9 cellular contexts compared by ENCODE assay signal in genomic region chr2:40240067-40240466, GRCh38.
DNase-seq lines count a peak whose midpoint lies in the region; ATAC-seq and TF ChIP-seq lines count a peak whose summit lies in the region.
"Had no signal": no experiment of that assay in that cellular context is flagged by ENCODE, and none has a peak within 500 bp of the region (broad histone marks: within the 10 kb centered on the region; RNA-seq: fewer than 3 reads in every experiment).

No MANE protein-coding gene starts in this region.

- H2AFZ ChIP-seq in PC-3 (ENCODE audit: low read length) = no peak overlapping the region

- no peak for ATAC-seq in PC-3
- peak; percentile 94 for ATAC-seq in gastroesophageal sphincter
- ATAC-seq in GM21786 (IDR thresholded peaks at IDR 0.05; ENCODE audit: unreplicated experiment) = no peak
- ATAC-seq in HG03025 (IDR thresholded peaks at IDR 0.05; ENCODE audit: low FRiP score, unreplicated experiment) = no peak
- no peak for ATAC-seq in HG03469 (IDR thresholded peaks at IDR 0.05; ENCODE audit: unreplicated experiment)

- no TSS peak for BruUV-seq in PC-3 (replicated peaks; lab: Mats Ljungman, UMichigan)

- H4K20me1 ChIP-seq in PC-3 (ENCODE audit: low read length) = no peaks in the 10 kb centered on the region

- no peaks in the 10 kb centered on the region for H3K79me2 ChIP-seq in PC-3 (ENCODE audit: low read length)

- DNase-seq in ELR (ENCODE audit: low read depth) = peak; percentile 86
- DNase-seq in PC-3 = peak; percentile 9
- DNase-seq in renal cortical epithelial cell (ENCODE audit: low read depth) = peak; percentile 49
- no peak for DNase-seq in NCI-H128 (lab: John Stamatoyannopoulos, UW; ENCODE audit: unreplicated experiment)

- no peaks in the 10 kb centered on the region for H3K27me3 ChIP-seq in PC-3 (ENCODE audit: low read length)
- no peaks in the 10 kb centered on the region for H3K27me3 ChIP-seq in gastroesophageal sphincter

- 0 to 2% methylated on average over 2 to 4 of the region's 5 CpGs for WGBS in gastroesophageal sphincter (ENCODE audit: low coverage in 1 of 2), 2 donors

- no peaks in the 10 kb centered on the region for H3K9me2 ChIP-seq in PC-3 (replicated peaks; ENCODE audit: low read length)

- H3K9me3 ChIP-seq in PC-3 (ENCODE audit: low read length) (no peaks in the 10 kb centered on the region), gastroesophageal sphincter (no peaks in the 10 kb centered on the region)

- POLR2A ChIA-PET in PC-3 (lab: Charles Lee; ENCODE audit: unreplicated experiment) = no interaction called here

- intact Hi-C loops in PC-3 (cut with micrococcal nuclease) = no loop called here

- CTCF ChIA-PET in PC-3 (lab: Charles Lee) = interaction anchor here (0.9 kb wide), 1 partner anchor 327 kb away, joined by 4 read pairs; no protein-coding TSS in a partner anchor

- H3K36me3 ChIP-seq in PC-3 (ENCODE audit: low read depth, low read length) (no peaks in the 10 kb centered on the region), gastroesophageal sphincter (no peaks in the 10 kb centered on the region)

- H3F3A ChIP-seq in PC-3 (ENCODE audit: low read length, unreplicated experiment) = no peaks in the 10 kb centered on the region

- H3K4me1 ChIP-seq in PC-3 (ENCODE audit: insufficient read depth, low read length) = no peaks in the 10 kb centered on the region
- H3K4me1 ChIP-seq in gastroesophageal sphincter = peaks cover 14 to 41% (median 17%) of the 10 kb centered on the region in 3 donors

- TF ChIP-seq CTCF in PC-3 (conservative IDR thresholded peaks at IDR 0.05; ENCODE audit: low read depth, low read length) = no peak
- no peak for TF ChIP-seq CTCF in gastroesophageal sphincter (IDR thresholded peaks at IDR 0.05)

- no peak overlapping the region for H3K4me2 ChIP-seq in PC-3 (ENCODE audit: low read length)

- no peak overlapping the region for H3K9ac ChIP-seq in PC-3 (ENCODE audit: low read length)

- H3K27ac ChIP-seq in PC-3 (ENCODE audit: low read length) (no peak overlapping the region), gastroesophageal sphincter (peak overlapping the region; percentile 59 to 73 (median 66))
- H3K27ac ChIP-seq: HL-60 had no signal

- H3K4me3 ChIP-seq in PC-3 (ENCODE audit: low read length) (no peak overlapping the region), gastroesophageal sphincter (no peak overlapping the region)

- TF ChIP-seq POLR2A in gastroesophageal sphincter (IDR thresholded peaks at IDR 0.05) = no peak

- no peak for TF ChIP-seq EP300 in gastroesophageal sphincter (IDR thresholded peaks at IDR 0.05)
